ENCODE assay signal across 25 cellular contexts in genomic region chr15:51580982-51581381, GRCh38.
"Had no signal": no experiment of that assay in that cellular context is flagged by ENCODE, and none has a peak within 500 bp of the region (broad histone marks: within the 10 kb centered on the region; RNA-seq: fewer than 3 reads in every experiment).

No MANE protein-coding gene starts in this region.

- H3K9me3 ChIP-seq: adrenal gland, right lobe of liver, testis had no signal

- H3K4me1 ChIP-seq: testis had no signal

- H3K27me3 ChIP-seq: adrenal gland, ascending aorta, dorsolateral prefrontal cortex, esophagus muscularis mucosa, gastroesophageal sphincter, heart left ventricle, right lobe of liver, testis had no signal

- H3K36me3 ChIP-seq: adrenal gland, ascending aorta, esophagus muscularis mucosa, gastroesophageal sphincter, heart left ventricle, right lobe of liver had no signal

- FAIRE-seq: colon, TTC549 had no signal

- H3K9ac ChIP-seq: parathyroid adenoma had no signal

- H3K4me3 ChIP-seq: adrenal gland, ascending aorta, dorsolateral prefrontal cortex, esophagus muscularis mucosa, gastroesophageal sphincter, heart left ventricle, right lobe of liver, skin epidermis, testis had no signal

- DNase-seq: activated CD8-positive, alpha-beta memory T cell treated with anti-CD3 and anti-CD28 coated beads for 24 hours; activated CD8-positive, alpha-beta memory T cell treated with anti-CD3 and anti-CD28 coated beads, Interleukin-2, amount 50 U/mL, for 4 hours; activated naive CD4-positive, alpha-beta T cell; activated T-cell treated with anti-CD3 and anti-CD28 coated beads, Interleukin-2, amount 50 U/mL, for 24 hours; adrenal gland; central memory CD4-positive, alpha-beta T cell; dorsolateral prefrontal cortex; effector memory CD8-positive, alpha-beta T cell; heart left ventricle; islet precursor cell; left cardiac atrium; right lobe of liver; T-cell; testis had no signal

- H3K27ac ChIP-seq: adrenal gland, ascending aorta, dorsolateral prefrontal cortex, esophagus muscularis mucosa, gastroesophageal sphincter, parathyroid adenoma, right lobe of liver, testis had no signal

- H2AFZ ChIP-seq: parathyroid adenoma had no signal

- ATAC-seq: activated T-helper 17 cell treated with anti-CD3 and anti-CD28 coated beads, Interleukin-2, amount 50 U/mL, for 72 hours; effector memory CD8-positive, alpha-beta T cell; gastroesophageal sphincter; heart left ventricle; left cardiac atrium; natural killer cell treated with Interleukin-12 subunit alpha and Interleukin-12 subunit beta and Interleukin-15 and Interleukin-18, amount 100 ng/mL, for 72 hours; stimulated activated memory B cell treated with anti-CD40 and anti-IgM and Interleukin-4, amounts not matched to agents 10 μg/mL and 1 μg/mL and 100 μg/mL, for 72 hours; T-cell; WTC11 had no signal

- H3K79me2 ChIP-seq: parathyroid adenoma had no signal
